In genomic region chr3:32973982-32974381, GRCh38 we compare ENCODE assay signal across 9 cellular contexts. TPM values are rescaled to one million over a fixed set of nuclear protein-coding genes. Genes with fewer than 3 reads are reported as not detected.
A peak's percentile ranks its signal among the peaks of the same experiment; 100 is the strongest.
DNase-seq lines count a peak whose midpoint lies in the region; ATAC-seq and TF ChIP-seq lines count a peak whose summit lies in the region.
"Had no signal": no experiment of that assay in that cellular context is flagged by ENCODE, and none has a peak within 500 bp of the region (broad histone marks: within the 10 kb centered on the region; RNA-seq: fewer than 3 reads in every experiment).

No MANE protein-coding gene starts in this region.

- H3K4me2 ChIP-seq in GM23338 (no peak overlapping the region), Karpas-422 (ENCODE audit: low read depth, low read length, poor library complexity, severe bottlenecking) (no peak overlapping the region)

- no peak overlapping the region for H3K4me3 Mint-ChIP-seq in GM23338
- no peak overlapping the region for H3K4me3 Mint-ChIP-seq in natural killer cell

- intact Hi-C loops in natural killer cell (cut with micrococcal nuclease): no loop called here

- TF ChIP-seq CTCF in GM23338 (conservative IDR thresholded peaks at IDR 0.05; ENCODE audit: low read depth in 2 of 2): no peak
- no peak for TF ChIP-seq CTCF in natural killer cell (IDR thresholded peaks at IDR 0.05)

- H3K79me2 ChIP-seq in GM23338 (replicated peaks; ENCODE audit: insufficient read depth): no peaks in the 10 kb centered on the region
- H3K79me2 ChIP-seq in Karpas-422 (ENCODE audit: low read length): no peaks in the 10 kb centered on the region

- H3K27me3 ChIP-seq in GM23338 (ENCODE audit: insufficient read depth): no peaks in the 10 kb centered on the region
- no peaks in the 10 kb centered on the region for H3K27me3 ChIP-seq in Karpas-422 (ENCODE audit: low read length)

- no peaks in the 10 kb centered on the region for H3F3A ChIP-seq in GM23338 (replicated peaks; ENCODE audit: low read depth)

- H3K4me1 ChIP-seq in GM23338 (ENCODE audit: insufficient read depth) (no peaks in the 10 kb centered on the region), Karpas-422 (ENCODE audit: low read length) (no peaks in the 10 kb centered on the region)

- ATAC-seq in GM18858 (IDR thresholded peaks at IDR 0.05; ENCODE audit: unreplicated experiment) (peak; percentile 84), GM23338 (no peak), natural killer cell (peak in 2 of 3 donors; percentile 14 to 59)

- no peak overlapping the region for H3K27ac ChIP-seq in GM23338 (ENCODE audit: low read depth)
- H3K27ac ChIP-seq in Karpas-422 (ENCODE audit: low read length): no peak overlapping the region

- H3K36me3 ChIP-seq in GM23338 (ENCODE audit: insufficient read depth) (no peaks in the 10 kb centered on the region), Karpas-422 (ENCODE audit: insufficient read depth, low read length) (no peaks in the 10 kb centered on the region)

- no peaks in the 10 kb centered on the region for H3K9me2 ChIP-seq in GM23338 (ENCODE audit: insufficient read depth)
- no peaks in the 10 kb centered on the region for H3K9me2 ChIP-seq in Karpas-422 (replicated peaks; ENCODE audit: insufficient read depth, low read length)

- peaks cover 5% of the 10 kb centered on the region; the same call in 1 of the 3 replicates for H3K4me1 Mint-ChIP-seq in GM23338
- no peaks in the 10 kb centered on the region for H3K4me1 Mint-ChIP-seq in natural killer cell

- no peaks in the 10 kb centered on the region for H3K36me3 Mint-ChIP-seq in GM23338 (ENCODE audit: low read depth)
- no peaks in the 10 kb centered on the region for H3K36me3 Mint-ChIP-seq in natural killer cell

- H2AFZ ChIP-seq in GM23338: peak overlapping the region; percentile 84
- H2AFZ ChIP-seq in Karpas-422 (ENCODE audit: low read length): no peak overlapping the region

- H3K9me3 ChIP-seq in Karpas-422 (ENCODE audit: low read length): no peaks in the 10 kb centered on the region

- H3K9me3 Mint-ChIP-seq in GM23338: no peaks in the 10 kb centered on the region
- H3K9me3 Mint-ChIP-seq in natural killer cell: no peaks in the 10 kb centered on the region

- no peak overlapping the region for H3K9ac ChIP-seq in Karpas-422 (ENCODE audit: low read length)

- no peak overlapping the region for H3K27ac Mint-ChIP-seq in GM23338
- no peak overlapping the region for H3K27ac Mint-ChIP-seq in natural killer cell

- no peak overlapping the region for H3K4me3 ChIP-seq in GM23338
- no peak overlapping the region for H3K4me3 ChIP-seq in Karpas-422 (ENCODE audit: low read length)

- DNase-seq in GM23338 (ENCODE audit: low spot score): no peak
- peak; percentile 53 for DNase-seq in M059J (ENCODE audit: low read depth)
- no peak for DNase-seq in natural killer cell
- DNase-seq in SW 1271 (lab: John Stamatoyannopoulos, UW): no peak
- DNase-seq in Karpas-422: no peak
- no peak for DNase-seq in DMS53 treated with DMSO at 0.1 percent for 48 hours (lab: John Stamatoyannopoulos, UW; ENCODE audit: unreplicated experiment)
- DNase-seq: activated CD4-positive, CD25-positive, alpha-beta regulatory T cell treated with anti-CD3 and anti-CD28 coated beads, Interleukin-2, amount 50 U/mL, for 72 hours; NCI-H2171 treated with DMSO at 0.1 percent for 48 hours had no signal

- H4K20me1 ChIP-seq in GM23338 (replicated peaks; ENCODE audit: insufficient read depth) (no peaks in the 10 kb centered on the region; the same call in 1 of the 2 replicates), Karpas-422 (ENCODE audit: insufficient read depth, low read depth, low read length) (no peaks in the 10 kb centered on the region)

- H3K27me3 Mint-ChIP-seq in GM23338 (ENCODE audit: insufficient read depth, low read depth, poor library complexity) (no peaks in the 10 kb centered on the region), natural killer cell (ENCODE audit: low read depth in 2 of 2) (no peaks in the 10 kb centered on the region)

TF ChIP-seq in GM23338, 12 proteins besides CTCF, POLR2A, EP300 and RAD21:
- no peak for TF ChIP-seq NANOG (IDR thresholded peaks at IDR 0.05; ENCODE audit: borderline replicate concordance)
- TF ChIP-seq JUNB (IDR thresholded peaks at IDR 0.05; ENCODE audit: unreplicated experiment): no peak
- no peak for TF ChIP-seq POLR2AphosphoS5 (IDR thresholded peaks at IDR 0.05; ENCODE audit: low read depth)
- TF ChIP-seq EZH2 (IDR thresholded peaks at IDR 0.05; ENCODE audit: low read depth, unreplicated experiment): no peak
- TF ChIP-seq REST (IDR thresholded peaks at IDR 0.05; ENCODE audit: unreplicated experiment): no peak
- TF ChIP-seq EZH2phosphoT487 (IDR thresholded peaks at IDR 0.05; ENCODE audit: unreplicated experiment): no peak
- no peak for TF ChIP-seq CREB1 (CRISPR knock-in tag; IDR thresholded peaks at IDR 0.05; ENCODE audit: low read depth)
- TF ChIP-seq ZNF114 (CRISPR knock-in tag; IDR thresholded peaks at IDR 0.05): no peak

RNA-seq across cellular contexts. Expression of gene CCR4, which starts 22.5 kb away (rescaled TPM):
- total RNA-seq in GM23338 (2014; rRNA removed; shearing (Covaris generic)): 0.35 and 0.39 TPM in 2 replicates
- 0.10 TPM in 1 of 2 replicates, not detected in the other for polyA plus RNA-seq in GM23338 (2016; fragmentation: Nextera tagmentation; extraction: Ambion mirVana)
- total RNA-seq in M059J (2014; rRNA removed; shearing (Covaris generic)): 0.10 TPM in 1 of 2 replicates, not detected in the other
- total RNA-seq in natural killer cell: 1 to 10 TPM in 2 of 3 donors, under 1 TPM in 1; 0.52 to 2.5 (median 1.4) TPM
- not detected in 2 replicates for total RNA-seq in Karpas-422 (2014; rRNA removed; shearing (Covaris generic); ENCODE audit: low replicate concordance)
